14 cellular contexts compared by ENCODE assay signal in genomic region chr17:73802314-73802713, GRCh38.
DNase-seq lines count a peak whose midpoint lies in the region; ATAC-seq and TF ChIP-seq lines count a peak whose summit lies in the region.
"Had no signal": no experiment of that assay in that cellular context is flagged by ENCODE, and none has a peak within 500 bp of the region (broad histone marks: within the 10 kb centered on the region; RNA-seq: fewer than 3 reads in every experiment).

No MANE protein-coding gene starts in this region.

- H3K27ac ChIP-seq in PC-3 (ENCODE audit: low read length) (no peak overlapping the region), prostate gland (no peak overlapping the region)
- H3K27ac ChIP-seq: 22Rv1, Peyer's patch had no signal

- H3K4me2 ChIP-seq in PC-3 (ENCODE audit: low read length): no peak overlapping the region
- H3K4me2 ChIP-seq: SK-N-SH had no signal

- POLR2A ChIA-PET in PC-3 (lab: Charles Lee; ENCODE audit: unreplicated experiment): no interaction called here

- WGBS in prostate gland: 48% methylated on average over 4 of the region's 4 CpGs

- CTCF ChIA-PET in PC-3 (lab: Charles Lee): no interaction called here

- H3K9me2 ChIP-seq in PC-3 (replicated peaks; ENCODE audit: low read length): no peaks in the 10 kb centered on the region
- H3K9me2 ChIP-seq: SK-N-SH had no signal

- DNase-seq in NCI-H1417 (lab: John Stamatoyannopoulos, UW) (peak in 2 of 3 experiments; percentile 39 to 74), NCI-H1417 treated with DMSO at 0.1 percent for 48 hours (lab: John Stamatoyannopoulos, UW) (no peak), DMS53 (lab: John Stamatoyannopoulos, UW) (peak; percentile 83), NCI-H345 (lab: John Stamatoyannopoulos, UW) (peak; percentile 72), PC-3 (peak; percentile 46), prostate gland (ENCODE audit: low spot score) (no peak)
- DNase-seq: CD4-positive, alpha-beta memory T cell; NCI-H510A treated with DMSO at 0.1 percent for 48 hours; Peyer's patch; SK-N-SH had no signal

- H2AFZ ChIP-seq in PC-3 (ENCODE audit: low read length): no peak overlapping the region

- H3K27me3 ChIP-seq in PC-3 (ENCODE audit: low read length): no peaks in the 10 kb centered on the region; the same call in 1 of the 2 replicates
- H3K27me3 ChIP-seq in prostate gland (replicated peaks; ENCODE audit: insufficient read depth): peaks cover 7% of the 10 kb centered on the region
- H3K27me3 ChIP-seq: Peyer's patch had no signal

- no peak overlapping the region for H3K9ac ChIP-seq in PC-3 (ENCODE audit: low read length)
- H3K9ac ChIP-seq: SK-N-SH had no signal

- ATAC-seq in PC-3 (no peak), GM21423 (IDR thresholded peaks at IDR 0.05; ENCODE audit: unreplicated experiment) (no peak), HG03280 (IDR thresholded peaks at IDR 0.05; ENCODE audit: unreplicated experiment) (no peak)

- H3F3A ChIP-seq in PC-3 (ENCODE audit: low read length, unreplicated experiment): no peaks in the 10 kb centered on the region

- H3K4me3 ChIP-seq in PC-3 (ENCODE audit: low read length) (no peak overlapping the region), prostate gland (no peak overlapping the region)
- H3K4me3 ChIP-seq: HAP-1, Peyer's patch had no signal

- no peaks in the 10 kb centered on the region; the same call in 1 of the 2 replicates for H4K20me1 ChIP-seq in PC-3 (ENCODE audit: low read length)

- H3K36me3 ChIP-seq in PC-3 (ENCODE audit: low read depth, low read length): no peaks in the 10 kb centered on the region
- H3K36me3 ChIP-seq in prostate gland: no peaks in the 10 kb centered on the region
- H3K36me3 ChIP-seq: HAP-1, Peyer's patch had no signal

- TF ChIP-seq CTCF in PC-3 (conservative IDR thresholded peaks at IDR 0.05; ENCODE audit: low read depth, low read length) (no peak), prostate gland (IDR thresholded peaks at IDR 0.05) (no peak)

- BruUV-seq in PC-3 (replicated peaks; lab: Mats Ljungman, UMichigan): no TSS peak

- TF ChIP-seq POLR2A in prostate gland (IDR thresholded peaks at IDR 0.05): no peak

- intact Hi-C loops in PC-3 (cut with micrococcal nuclease): no loop called here
- intact Hi-C loops in prostate gland (cut with DNase I): no loop called here

- H3K4me1 ChIP-seq in PC-3 (ENCODE audit: insufficient read depth, low read length) (peaks cover 39% of the 10 kb centered on the region), prostate gland (replicated peaks) (no peaks in the 10 kb centered on the region)
- H3K4me1 ChIP-seq: HAP-1 had no signal

- H3K9me3 ChIP-seq in PC-3 (ENCODE audit: low read length) (no peaks in the 10 kb centered on the region), prostate gland (no peaks in the 10 kb centered on the region)
- H3K9me3 ChIP-seq: HAP-1, SK-N-SH had no signal

- no peaks in the 10 kb centered on the region for H3K79me2 ChIP-seq in PC-3 (ENCODE audit: low read length)

Comparison
In these comparisons a context has a peak if more than half of its experiments do, and no peak if none do; other contexts are left out.
1. DNase-seq: peak in NCI-H1417 (2 of 3), DMS53 (single experiment), NCI-H345 (single experiment) and PC-3 (single experiment); none in NCI-H1417 treated with DMSO at 0.1 percent for 48 hours (single experiment) and prostate gland (single experiment).